Comparison of ENCODE assay signal across 7 cellular contexts in the genomic region with DNA sequence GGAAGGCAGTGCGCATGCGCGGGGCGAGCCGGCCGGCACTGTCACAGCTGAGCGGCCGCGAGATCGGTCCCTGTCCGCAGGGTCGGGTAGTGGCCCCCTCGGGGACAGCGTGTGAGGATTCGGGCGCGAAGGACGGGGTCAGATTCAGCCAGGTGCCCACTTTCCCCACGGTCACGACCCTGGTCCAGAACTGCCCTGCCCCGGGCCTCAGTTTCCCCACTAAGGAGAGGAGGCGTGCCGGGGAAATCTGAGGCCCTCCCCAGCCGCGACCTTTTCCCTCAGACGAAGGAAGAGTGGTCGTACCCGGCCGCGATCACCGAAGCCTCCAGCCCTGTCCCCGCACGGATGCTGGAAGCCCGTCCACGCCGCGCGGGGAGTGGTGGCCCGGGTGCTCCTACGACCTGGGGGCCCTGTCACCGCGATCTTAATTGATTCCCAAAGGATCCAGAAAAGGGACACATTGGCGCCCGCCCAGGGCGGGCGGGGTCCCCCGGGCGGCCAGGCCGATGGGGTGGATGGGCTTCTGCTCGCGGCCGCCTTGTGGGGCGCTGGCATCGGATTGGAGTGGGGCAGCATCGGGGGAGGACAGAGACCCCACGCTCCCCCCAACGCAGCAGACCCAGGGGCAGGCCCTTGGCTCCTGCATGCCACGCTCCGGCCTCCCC. TPM values are rescaled to one million over a fixed set of nuclear protein-coding genes. Genes with fewer than 3 reads are reported as not detected.
DNase-seq lines count a peak whose midpoint lies in the region; ATAC-seq and TF ChIP-seq lines count a peak whose summit lies in the region.

No MANE protein-coding gene starts in this region.

- no peak overlapping the region for H3K27ac Mint-ChIP-seq in activated T-helper 2 cell treated with anti-CD3 and anti-CD28 coated beads, Interferon-gamma antibody, Interleukin-2, Interleukin-4, amounts not matched to agents 10 μg/mL and 5 μg/mL and 100 μg/mL, durations not matched to agents 14 hours and 24 hours and 36 hours

- no peaks in the 10 kb centered on the region for H3K36me3 Mint-ChIP-seq in activated T-helper 2 cell treated with anti-CD3 and anti-CD28 coated beads, Interferon-gamma antibody, Interleukin-2, Interleukin-4, amounts not matched to agents 10 μg/mL and 5 μg/mL and 100 μg/mL, durations not matched to agents 14 hours and 24 hours and 36 hours (ENCODE audit: low read depth)

- H3K4me1 ChIP-seq in stomach: peaks cover 4 to 16% (median 12%) of the 10 kb centered on the region in 4 donors

- peak overlapping the region; percentile 72 for H3K4me3 Mint-ChIP-seq in activated T-helper 2 cell treated with anti-CD3 and anti-CD28 coated beads, Interferon-gamma antibody, Interleukin-2, Interleukin-4, amounts not matched to agents 10 μg/mL and 5 μg/mL and 100 μg/mL, durations not matched to agents 14 hours and 24 hours and 36 hours (ENCODE audit: low read depth)

- no peaks in the 10 kb centered on the region for H3K9me3 Mint-ChIP-seq in activated T-helper 2 cell treated with anti-CD3 and anti-CD28 coated beads, Interferon-gamma antibody, Interleukin-2, Interleukin-4, amounts not matched to agents 10 μg/mL and 5 μg/mL and 100 μg/mL, durations not matched to agents 14 hours and 24 hours and 36 hours

- no peaks in the 10 kb centered on the region for H3K9me3 ChIP-seq in stomach

- no peak for DNase-seq in activated T-helper 2 cell treated with anti-CD3 and anti-CD28 coated beads, Interferon-gamma antibody, Interleukin-2, Interleukin-4, amounts not matched to agents 10 μg/mL and 5 μg/mL and 100 μg/mL, durations not matched to agents 14 hours and 24 hours and 36 hours (ENCODE audit: low spot score)
- DNase-seq in stomach: no peak

- peaks cover 11% of the 10 kb centered on the region for H3K27me3 Mint-ChIP-seq in activated T-helper 2 cell treated with anti-CD3 and anti-CD28 coated beads, Interferon-gamma antibody, Interleukin-2, Interleukin-4, amounts not matched to agents 10 μg/mL and 5 μg/mL and 100 μg/mL, durations not matched to agents 14 hours and 24 hours and 36 hours (ENCODE audit: low read depth)

- intact Hi-C loops in activated T-helper 2 cell treated with anti-CD3 and anti-CD28 coated beads, Interferon-gamma antibody, Interleukin-2, Interleukin-4, amounts not matched to agents 10 μg/mL and 5 μg/mL and 100 μg/mL, durations not matched to agents 14 hours and 24 hours and 36 hours (cut with micrococcal nuclease): loop anchor here (5.0 kb wide), 1 partner anchor 68 kb away; no protein-coding TSS in a partner anchor
- intact Hi-C loops in stomach (cut with DNase I; ENCODE audit: low total_unique reads): no loop called here

- TF ChIP-seq POLR2A in stomach (IDR thresholded peaks at IDR 0.05): no peak

- no peak for TF ChIP-seq EP300 in stomach (IDR thresholded peaks at IDR 0.05)

- H3K36me3 ChIP-seq in stomach: no peaks in the 10 kb centered on the region

- peaks cover 4% of the 10 kb centered on the region for H3K4me1 Mint-ChIP-seq in activated T-helper 2 cell treated with anti-CD3 and anti-CD28 coated beads, Interferon-gamma antibody, Interleukin-2, Interleukin-4, amounts not matched to agents 10 μg/mL and 5 μg/mL and 100 μg/mL, durations not matched to agents 14 hours and 24 hours and 36 hours (ENCODE audit: low read depth)

- no peak for TF ChIP-seq CTCF in stomach (IDR thresholded peaks at IDR 0.05)

- ATAC-seq in HG02642 (IDR thresholded peaks at IDR 0.05; ENCODE audit: poor library complexity, unreplicated experiment) (peak; percentile 1), GM21515 (IDR thresholded peaks at IDR 0.05; ENCODE audit: unreplicated experiment) (no peak), HG02970 (IDR thresholded peaks at IDR 0.05; ENCODE audit: low FRiP score, unreplicated experiment) (no peak), GM21825 (IDR thresholded peaks at IDR 0.05; ENCODE audit: unreplicated experiment) (no peak)

- H3K27me3 ChIP-seq in stomach: peaks cover 0 to 8% (median 0%) of the 10 kb centered on the region in 3 donors

- H3K4me3 ChIP-seq in iPS-11a (ENCODE audit: low read depth, low read length): peak overlapping the region; percentile 72
- peak overlapping the region; percentile 56 to 78 (median 64) for H3K4me3 ChIP-seq in stomach

- peak overlapping the region; percentile 43 to 99 (median 94) for H3K27ac ChIP-seq in stomach

- WGBS in stomach, 5 donors: 10 to 22% (median 12%) methylated on average over 28 to 59 of the region's 59 CpGs

RNA-seq across cellular contexts. Expression of gene SRL, which starts 57.7 kb away (rescaled TPM):
- total RNA-seq in activated T-helper 2 cell treated with anti-CD3 and anti-CD28 coated beads, Interferon-gamma antibody, Interleukin-2, Interleukin-4, amounts not matched to agents 10 μg/mL and 5 μg/mL and 100 μg/mL, durations not matched to agents 14 hours and 24 hours and 36 hours: not detected in 2 replicates
- under 1 TPM in 1 of 5 donors, not detected in 4; 0.92 TPM for total RNA-seq in stomach
- 1 to 10 TPM in 1 of 3 donors, under 1 TPM in 2; 0.31 to 1.5 (median 0.38) TPM for polyA plus RNA-seq in stomach
